1 cellular context compared by ENCODE assay signal in genomic region chr3:135678386-135678785, GRCh38.
TF ChIP-seq lines count a peak whose summit lies in the region.

No MANE protein-coding gene starts in this region.

TF ChIP-seq in GM23338, 12 proteins besides CTCF, POLR2A, EP300 and RAD21 (continued from another document):
- no peak for TF ChIP-seq ZNF462 (CRISPR knock-in tag; IDR thresholded peaks at IDR 0.05)
- TF ChIP-seq CREB1 (CRISPR knock-in tag; IDR thresholded peaks at IDR 0.05; ENCODE audit: low read depth) = no peak
